2 cellular contexts compared by ENCODE assay signal in the genomic region with DNA sequence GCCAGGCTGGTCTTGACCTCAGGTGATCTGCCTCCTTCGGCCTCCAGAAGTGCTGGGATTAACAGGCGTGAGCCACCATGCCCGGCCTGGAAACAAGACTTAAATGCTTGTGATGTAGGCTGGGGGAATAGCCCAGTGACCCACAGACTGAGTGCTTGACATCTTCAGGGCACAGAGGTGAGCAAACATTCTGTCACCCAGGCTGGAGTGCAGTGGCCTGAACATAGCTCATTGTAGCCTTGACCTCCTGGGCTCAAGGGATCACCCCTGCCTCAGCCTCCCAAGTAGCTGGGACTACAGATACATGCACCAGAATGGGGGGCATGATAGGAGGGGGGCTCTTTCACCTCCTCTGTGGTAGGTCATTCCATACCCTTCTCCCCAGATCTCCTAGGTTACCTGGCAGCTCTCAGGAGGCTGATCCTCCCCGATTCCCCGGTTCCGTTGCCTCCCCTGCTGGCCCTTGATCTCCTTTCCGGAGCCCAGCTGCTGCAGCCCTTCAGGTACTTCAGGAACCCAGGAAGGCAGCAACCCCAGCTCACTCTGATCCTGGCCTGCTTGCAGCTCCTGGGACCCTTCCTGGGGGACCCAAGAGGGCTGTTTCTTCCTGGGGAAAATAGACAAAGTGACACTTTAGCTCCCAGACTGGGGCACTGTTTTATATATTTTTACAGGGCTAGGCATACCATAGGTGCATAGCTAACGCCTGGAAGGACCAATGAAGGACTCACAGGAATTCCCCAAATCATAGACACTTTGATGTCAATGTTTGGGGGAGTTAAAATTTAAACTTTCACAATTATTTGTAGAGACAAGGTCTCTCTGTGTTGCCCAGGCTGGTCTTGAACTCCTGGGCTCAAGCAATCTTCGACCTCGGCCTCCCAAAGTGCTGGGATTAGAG.
A peak's percentile ranks its signal among the peaks of the same experiment; 100 is the strongest.
TF ChIP-seq lines count a peak whose summit lies in the region.

No MANE protein-coding gene starts in this region.

TF ChIP-seq in K562, 482 proteins besides CTCF, POLR2A, EP300 and RAD21 (continued from another document):
- TF ChIP-seq, protein P1, sequence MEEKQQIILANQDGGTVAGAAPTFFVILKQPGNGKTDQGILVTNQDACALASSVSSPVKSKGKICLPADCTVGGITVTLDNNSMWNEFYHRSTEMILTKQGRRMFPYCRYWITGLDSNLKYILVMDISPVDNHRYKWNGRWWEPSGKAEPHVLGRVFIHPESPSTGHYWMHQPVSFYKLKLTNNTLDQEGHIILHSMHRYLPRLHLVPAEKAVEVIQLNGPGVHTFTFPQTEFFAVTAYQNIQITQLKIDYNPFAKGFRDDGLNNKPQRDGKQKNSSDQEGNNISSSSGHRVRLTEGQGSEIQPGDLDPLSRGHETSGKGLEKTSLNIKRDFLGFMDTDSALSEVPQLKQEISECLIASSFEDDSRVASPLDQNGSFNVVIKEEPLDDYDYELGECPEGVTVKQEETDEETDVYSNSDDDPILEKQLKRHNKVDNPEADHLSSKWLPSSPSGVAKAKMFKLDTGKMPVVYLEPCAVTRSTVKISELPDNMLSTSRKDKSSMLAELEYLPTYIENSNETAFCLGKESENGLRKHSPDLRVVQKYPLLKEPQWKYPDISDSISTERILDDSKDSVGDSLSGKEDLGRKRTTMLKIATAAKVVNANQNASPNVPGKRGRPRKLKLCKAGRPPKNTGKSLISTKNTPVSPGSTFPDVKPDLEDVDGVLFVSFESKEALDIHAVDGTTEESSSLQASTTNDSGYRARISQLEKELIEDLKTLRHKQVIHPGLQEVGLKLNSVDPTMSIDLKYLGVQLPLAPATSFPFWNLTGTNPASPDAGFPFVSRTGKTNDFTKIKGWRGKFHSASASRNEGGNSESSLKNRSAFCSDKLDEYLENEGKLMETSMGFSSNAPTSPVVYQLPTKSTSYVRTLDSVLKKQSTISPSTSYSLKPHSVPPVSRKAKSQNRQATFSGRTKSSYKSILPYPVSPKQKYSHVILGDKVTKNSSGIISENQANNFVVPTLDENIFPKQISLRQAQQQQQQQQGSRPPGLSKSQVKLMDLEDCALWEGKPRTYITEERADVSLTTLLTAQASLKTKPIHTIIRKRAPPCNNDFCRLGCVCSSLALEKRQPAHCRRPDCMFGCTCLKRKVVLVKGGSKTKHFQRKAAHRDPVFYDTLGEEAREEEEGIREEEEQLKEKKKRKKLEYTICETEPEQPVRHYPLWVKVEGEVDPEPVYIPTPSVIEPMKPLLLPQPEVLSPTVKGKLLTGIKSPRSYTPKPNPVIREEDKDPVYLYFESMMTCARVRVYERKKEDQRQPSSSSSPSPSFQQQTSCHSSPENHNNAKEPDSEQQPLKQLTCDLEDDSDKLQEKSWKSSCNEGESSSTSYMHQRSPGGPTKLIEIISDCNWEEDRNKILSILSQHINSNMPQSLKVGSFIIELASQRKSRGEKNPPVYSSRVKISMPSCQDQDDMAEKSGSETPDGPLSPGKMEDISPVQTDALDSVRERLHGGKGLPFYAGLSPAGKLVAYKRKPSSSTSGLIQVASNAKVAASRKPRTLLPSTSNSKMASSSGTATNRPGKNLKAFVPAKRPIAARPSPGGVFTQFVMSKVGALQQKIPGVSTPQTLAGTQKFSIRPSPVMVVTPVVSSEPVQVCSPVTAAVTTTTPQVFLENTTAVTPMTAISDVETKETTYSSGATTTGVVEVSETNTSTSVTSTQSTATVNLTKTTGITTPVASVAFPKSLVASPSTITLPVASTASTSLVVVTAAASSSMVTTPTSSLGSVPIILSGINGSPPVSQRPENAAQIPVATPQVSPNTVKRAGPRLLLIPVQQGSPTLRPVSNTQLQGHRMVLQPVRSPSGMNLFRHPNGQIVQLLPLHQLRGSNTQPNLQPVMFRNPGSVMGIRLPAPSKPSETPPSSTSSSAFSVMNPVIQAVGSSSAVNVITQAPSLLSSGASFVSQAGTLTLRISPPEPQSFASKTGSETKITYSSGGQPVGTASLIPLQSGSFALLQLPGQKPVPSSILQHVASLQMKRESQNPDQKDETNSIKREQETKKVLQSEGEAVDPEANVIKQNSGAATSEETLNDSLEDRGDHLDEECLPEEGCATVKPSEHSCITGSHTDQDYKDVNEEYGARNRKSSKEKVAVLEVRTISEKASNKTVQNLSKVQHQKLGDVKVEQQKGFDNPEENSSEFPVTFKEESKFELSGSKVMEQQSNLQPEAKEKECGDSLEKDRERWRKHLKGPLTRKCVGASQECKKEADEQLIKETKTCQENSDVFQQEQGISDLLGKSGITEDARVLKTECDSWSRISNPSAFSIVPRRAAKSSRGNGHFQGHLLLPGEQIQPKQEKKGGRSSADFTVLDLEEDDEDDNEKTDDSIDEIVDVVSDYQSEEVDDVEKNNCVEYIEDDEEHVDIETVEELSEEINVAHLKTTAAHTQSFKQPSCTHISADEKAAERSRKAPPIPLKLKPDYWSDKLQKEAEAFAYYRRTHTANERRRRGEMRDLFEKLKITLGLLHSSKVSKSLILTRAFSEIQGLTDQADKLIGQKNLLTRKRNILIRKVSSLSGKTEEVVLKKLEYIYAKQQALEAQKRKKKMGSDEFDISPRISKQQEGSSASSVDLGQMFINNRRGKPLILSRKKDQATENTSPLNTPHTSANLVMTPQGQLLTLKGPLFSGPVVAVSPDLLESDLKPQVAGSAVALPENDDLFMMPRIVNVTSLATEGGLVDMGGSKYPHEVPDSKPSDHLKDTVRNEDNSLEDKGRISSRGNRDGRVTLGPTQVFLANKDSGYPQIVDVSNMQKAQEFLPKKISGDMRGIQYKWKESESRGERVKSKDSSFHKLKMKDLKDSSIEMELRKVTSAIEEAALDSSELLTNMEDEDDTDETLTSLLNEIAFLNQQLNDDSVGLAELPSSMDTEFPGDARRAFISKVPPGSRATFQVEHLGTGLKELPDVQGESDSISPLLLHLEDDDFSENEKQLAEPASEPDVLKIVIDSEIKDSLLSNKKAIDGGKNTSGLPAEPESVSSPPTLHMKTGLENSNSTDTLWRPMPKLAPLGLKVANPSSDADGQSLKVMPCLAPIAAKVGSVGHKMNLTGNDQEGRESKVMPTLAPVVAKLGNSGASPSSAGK (IDR thresholded peaks at IDR 0.05) = no peak

TF ChIP-seq in HepG2, 621 proteins besides CTCF, POLR2A, EP300 and RAD21 (continued from another document and continues in another):
- TF ChIP-seq, protein P2, sequence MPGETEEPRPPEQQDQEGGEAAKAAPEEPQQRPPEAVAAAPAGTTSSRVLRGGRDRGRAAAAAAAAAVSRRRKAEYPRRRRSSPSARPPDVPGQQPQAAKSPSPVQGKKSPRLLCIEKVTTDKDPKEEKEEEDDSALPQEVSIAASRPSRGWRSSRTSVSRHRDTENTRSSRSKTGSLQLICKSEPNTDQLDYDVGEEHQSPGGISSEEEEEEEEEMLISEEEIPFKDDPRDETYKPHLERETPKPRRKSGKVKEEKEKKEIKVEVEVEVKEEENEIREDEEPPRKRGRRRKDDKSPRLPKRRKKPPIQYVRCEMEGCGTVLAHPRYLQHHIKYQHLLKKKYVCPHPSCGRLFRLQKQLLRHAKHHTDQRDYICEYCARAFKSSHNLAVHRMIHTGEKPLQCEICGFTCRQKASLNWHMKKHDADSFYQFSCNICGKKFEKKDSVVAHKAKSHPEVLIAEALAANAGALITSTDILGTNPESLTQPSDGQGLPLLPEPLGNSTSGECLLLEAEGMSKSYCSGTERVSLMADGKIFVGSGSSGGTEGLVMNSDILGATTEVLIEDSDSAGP (CRISPR knock-in tag; IDR thresholded peaks at IDR 0.05; ENCODE audit: borderline replicate concordance) = peak; percentile 43; the same call in 1 of the 2 replicates
- TF ChIP-seq ZSCAN29 (CRISPR knock-in tag; conservative IDR thresholded peaks at IDR 0.05) = 0 out of 2 replicates have a peak, but pooled peaks have one; percentile 33
- TF ChIP-seq EED (CRISPR knock-in tag; IDR thresholded peaks at IDR 0.05) = no peak
- TF ChIP-seq ZNF557 (CRISPR knock-in tag; IDR thresholded peaks at IDR 0.05) = no peak
- no peak for TF ChIP-seq ISL2 (CRISPR knock-in tag; IDR thresholded peaks at IDR 0.05)
- TF ChIP-seq, protein P3, sequence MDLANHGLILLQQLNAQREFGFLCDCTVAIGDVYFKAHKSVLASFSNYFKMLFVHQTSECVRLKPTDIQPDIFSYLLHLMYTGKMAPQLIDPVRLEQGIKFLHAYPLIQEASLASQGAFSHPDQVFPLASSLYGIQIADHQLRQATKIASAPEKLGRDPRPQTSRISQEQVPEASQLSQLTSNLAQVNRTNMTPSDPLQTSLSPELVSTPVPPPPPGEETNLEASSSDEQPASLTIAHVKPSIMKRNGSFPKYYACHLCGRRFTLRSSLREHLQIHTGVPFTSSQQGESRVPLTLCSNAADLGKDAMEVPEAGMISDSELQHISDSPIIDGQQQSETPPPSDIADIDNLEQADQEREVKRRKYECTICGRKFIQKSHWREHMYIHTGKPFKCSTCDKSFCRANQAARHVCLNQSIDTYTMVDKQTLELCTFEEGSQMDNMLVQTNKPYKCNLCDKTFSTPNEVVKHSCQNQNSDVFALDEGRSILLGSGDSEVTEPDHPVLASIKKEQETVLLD (CRISPR knock-in tag; IDR thresholded peaks at IDR 0.05; ENCODE audit: low read depth) = no peak
- no peak for TF ChIP-seq ZBTB8A (CRISPR knock-in tag; IDR thresholded peaks at IDR 0.05; ENCODE audit: borderline replicate concordance, low read depth)
- peak; percentile 41; the same call in 1 of the 2 replicates for TF ChIP-seq NR2F2 (IDR thresholded peaks at IDR 0.05; ENCODE audit: borderline replicate concordance, low read depth)
- no peak for TF ChIP-seq ZBTB1 (CRISPR knock-in tag; IDR thresholded peaks at IDR 0.05; ENCODE audit: borderline replicate concordance)
- TF ChIP-seq, protein P4, sequence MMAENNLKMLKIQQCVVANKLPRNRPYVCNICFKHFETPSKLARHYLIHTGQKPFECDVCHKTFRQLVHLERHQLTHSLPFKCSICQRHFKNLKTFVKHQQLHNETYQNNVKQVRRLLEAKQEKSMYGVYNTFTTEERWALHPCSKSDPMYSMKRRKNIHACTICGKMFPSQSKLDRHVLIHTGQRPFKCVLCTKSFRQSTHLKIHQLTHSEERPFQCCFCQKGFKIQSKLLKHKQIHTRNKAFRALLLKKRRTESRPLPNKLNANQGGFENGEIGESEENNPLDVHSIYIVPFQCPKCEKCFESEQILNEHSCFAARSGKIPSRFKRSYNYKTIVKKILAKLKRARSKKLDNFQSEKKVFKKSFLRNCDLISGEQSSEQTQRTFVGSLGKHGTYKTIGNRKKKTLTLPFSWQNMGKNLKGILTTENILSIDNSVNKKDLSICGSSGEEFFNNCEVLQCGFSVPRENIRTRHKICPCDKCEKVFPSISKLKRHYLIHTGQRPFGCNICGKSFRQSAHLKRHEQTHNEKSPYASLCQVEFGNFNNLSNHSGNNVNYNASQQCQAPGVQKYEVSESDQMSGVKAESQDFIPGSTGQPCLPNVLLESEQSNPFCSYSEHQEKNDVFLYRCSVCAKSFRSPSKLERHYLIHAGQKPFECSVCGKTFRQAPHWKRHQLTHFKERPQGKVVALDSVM (CRISPR knock-in tag; IDR thresholded peaks at IDR 0.05) = peak; percentile 73
- TF ChIP-seq, protein P5, sequence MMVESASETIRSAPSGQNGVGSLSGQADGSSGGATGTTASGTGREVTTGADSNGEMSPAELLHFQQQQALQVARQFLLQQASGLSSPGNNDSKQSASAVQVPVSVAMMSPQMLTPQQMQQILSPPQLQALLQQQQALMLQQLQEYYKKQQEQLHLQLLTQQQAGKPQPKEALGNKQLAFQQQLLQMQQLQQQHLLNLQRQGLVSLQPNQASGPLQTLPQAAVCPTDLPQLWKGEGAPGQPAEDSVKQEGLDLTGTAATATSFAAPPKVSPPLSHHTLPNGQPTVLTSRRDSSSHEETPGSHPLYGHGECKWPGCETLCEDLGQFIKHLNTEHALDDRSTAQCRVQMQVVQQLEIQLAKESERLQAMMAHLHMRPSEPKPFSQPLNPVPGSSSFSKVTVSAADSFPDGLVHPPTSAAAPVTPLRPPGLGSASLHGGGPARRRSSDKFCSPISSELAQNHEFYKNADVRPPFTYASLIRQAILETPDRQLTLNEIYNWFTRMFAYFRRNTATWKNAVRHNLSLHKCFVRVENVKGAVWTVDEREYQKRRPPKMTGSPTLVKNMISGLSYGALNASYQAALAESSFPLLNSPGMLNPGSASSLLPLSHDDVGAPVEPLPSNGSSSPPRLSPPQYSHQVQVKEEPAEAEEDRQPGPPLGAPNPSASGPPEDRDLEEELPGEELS (CRISPR knock-in tag; IDR thresholded peaks at IDR 0.05) = peak; percentile 18; the same call in 1 of the 2 replicates
- TF ChIP-seq ZFP41 (CRISPR knock-in tag; IDR thresholded peaks at IDR 0.05; ENCODE audit: borderline replicate concordance) = 0 out of 2 replicates have a peak, but pooled peaks have one; percentile 41
- TF ChIP-seq, protein P6, sequence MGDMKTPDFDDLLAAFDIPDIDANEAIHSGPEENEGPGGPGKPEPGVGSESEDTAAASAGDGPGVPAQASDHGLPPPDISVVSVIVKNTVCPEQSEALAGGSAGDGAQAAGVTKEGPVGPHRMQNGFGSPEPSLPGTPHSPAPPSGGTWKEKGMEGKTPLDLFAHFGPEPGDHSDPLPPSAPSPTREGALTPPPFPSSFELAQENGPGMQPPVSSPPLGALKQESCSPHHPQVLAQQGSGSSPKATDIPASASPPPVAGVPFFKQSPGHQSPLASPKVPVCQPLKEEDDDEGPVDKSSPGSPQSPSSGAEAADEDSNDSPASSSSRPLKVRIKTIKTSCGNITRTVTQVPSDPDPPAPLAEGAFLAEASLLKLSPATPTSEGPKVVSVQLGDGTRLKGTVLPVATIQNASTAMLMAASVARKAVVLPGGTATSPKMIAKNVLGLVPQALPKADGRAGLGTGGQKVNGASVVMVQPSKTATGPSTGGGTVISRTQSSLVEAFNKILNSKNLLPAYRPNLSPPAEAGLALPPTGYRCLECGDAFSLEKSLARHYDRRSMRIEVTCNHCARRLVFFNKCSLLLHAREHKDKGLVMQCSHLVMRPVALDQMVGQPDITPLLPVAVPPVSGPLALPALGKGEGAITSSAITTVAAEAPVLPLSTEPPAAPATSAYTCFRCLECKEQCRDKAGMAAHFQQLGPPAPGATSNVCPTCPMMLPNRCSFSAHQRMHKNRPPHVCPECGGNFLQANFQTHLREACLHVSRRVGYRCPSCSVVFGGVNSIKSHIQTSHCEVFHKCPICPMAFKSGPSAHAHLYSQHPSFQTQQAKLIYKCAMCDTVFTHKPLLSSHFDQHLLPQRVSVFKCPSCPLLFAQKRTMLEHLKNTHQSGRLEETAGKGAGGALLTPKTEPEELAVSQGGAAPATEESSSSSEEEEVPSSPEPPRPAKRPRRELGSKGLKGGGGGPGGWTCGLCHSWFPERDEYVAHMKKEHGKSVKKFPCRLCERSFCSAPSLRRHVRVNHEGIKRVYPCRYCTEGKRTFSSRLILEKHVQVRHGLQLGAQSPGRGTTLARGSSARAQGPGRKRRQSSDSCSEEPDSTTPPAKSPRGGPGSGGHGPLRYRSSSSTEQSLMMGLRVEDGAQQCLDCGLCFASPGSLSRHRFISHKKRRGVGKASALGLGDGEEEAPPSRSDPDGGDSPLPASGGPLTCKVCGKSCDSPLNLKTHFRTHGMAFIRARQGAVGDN (CRISPR knock-in tag; IDR thresholded peaks at IDR 0.05) = peak; percentile 52
- 0 out of 2 replicates have a peak, but pooled peaks have one; percentile 41 for TF ChIP-seq ZNF619 (CRISPR knock-in tag; IDR thresholded peaks at IDR 0.05)
- 0 out of 2 replicates have a peak, but pooled peaks have one; percentile 28 for TF ChIP-seq ZNF558 (CRISPR knock-in tag; IDR thresholded peaks at IDR 0.05; ENCODE audit: borderline replicate concordance)
- TF ChIP-seq HIVEP1 (CRISPR knock-in tag; IDR thresholded peaks at IDR 0.05) = no peak
- 0 out of 2 replicates have a peak, but pooled peaks have one; percentile 36 for TF ChIP-seq RXRB (CRISPR knock-in tag; IDR thresholded peaks at IDR 0.05; ENCODE audit: borderline replicate concordance)
- peak; percentile 26; the same call in 1 of the 2 replicates for TF ChIP-seq ZMYM4 (CRISPR knock-in tag; IDR thresholded peaks at IDR 0.05)
- TF ChIP-seq ZNF773 (CRISPR knock-in tag; IDR thresholded peaks at IDR 0.05; ENCODE audit: borderline replicate concordance) = no peak
